ENCODE assay signal across 8 cellular contexts in genomic region chr11:57667065-57667714, GRCh38. TPM values are rescaled to one million over a fixed set of nuclear protein-coding genes. Genes with fewer than 3 reads are reported as not detected.
DNase-seq lines count a peak whose midpoint lies in the region; ATAC-seq lines count a peak whose summit lies in the region.

No MANE protein-coding gene starts in this region.

- H3K27ac Mint-ChIP-seq in effector memory CD8-positive, alpha-beta T cell = peak overlapping the region; percentile 98 to 99
- H3K27ac Mint-ChIP-seq in memory B cell = peak overlapping the region; percentile 99

- H3K4me1 Mint-ChIP-seq in effector memory CD8-positive, alpha-beta T cell (ENCODE audit: low read depth in 2 of 2) = peaks cover 32 to 34% of the 10 kb centered on the region in 2 donors
- H3K4me1 Mint-ChIP-seq in memory B cell = peaks cover 22% of the 10 kb centered on the region

- ATAC-seq in GM21360 (IDR thresholded peaks at IDR 0.05; ENCODE audit: unreplicated experiment) (peak; percentile 57), memory B cell (ENCODE audit: low read depth) (peak; percentile 61)
- peak; percentile 67 for ATAC-seq in effector memory CD8-positive, alpha-beta T cell (replicated peaks)

- peaks cover 41% of the 10 kb centered on the region for H3K36me3 Mint-ChIP-seq in effector memory CD8-positive, alpha-beta T cell (ENCODE audit: insufficient read depth)
- H3K36me3 Mint-ChIP-seq in memory B cell = peaks cover 4% of the 10 kb centered on the region

- peak; percentile 97 for DNase-seq in COLO829 (ENCODE audit: low spot score)
- peak; percentile 99 for DNase-seq in HT-29 (ENCODE audit: low spot score)
- DNase-seq in NK-92 treated with Interleukin-12 subunit alpha and Interleukin-12 subunit beta, amount 100 ng/mL, for 24 hours (lab: John Stamatoyannopoulos, UW) = peak; percentile 91
- DNase-seq in activated CD8-positive, alpha-beta memory T cell treated with anti-CD3 and anti-CD28 coated beads for 48 hours (ENCODE audit: low read depth in 2 of 3, low spot score in 2 of 3) = peak in 2 of 3 experiments; percentile 61 to 73
- peak in 2 of 3 experiments; percentile 86 to 91 for DNase-seq in effector memory CD8-positive, alpha-beta T cell
- peak; percentile 76 to 90 for DNase-seq in memory B cell (ENCODE audit: low spot score in 2 of 2)
- DNase-seq in stimulated activated CD8-positive, alpha-beta memory T cell treated with anti-CD3 and anti-CD28 coated beads, Interleukin-12 subunit alpha, Interleukin-12 subunit beta, amount 100 ng/mL, for 1 hour (ENCODE audit: low read depth) = peak; percentile 87

- no peaks in the 10 kb centered on the region for H3K27me3 Mint-ChIP-seq in effector memory CD8-positive, alpha-beta T cell
- H3K27me3 Mint-ChIP-seq in memory B cell = no peaks in the 10 kb centered on the region

- peak overlapping the region; percentile 98 to 99 for H3K4me3 Mint-ChIP-seq in effector memory CD8-positive, alpha-beta T cell
- peak overlapping the region; percentile 98 for H3K4me3 Mint-ChIP-seq in memory B cell

- no peaks in the 10 kb centered on the region for H3K9me3 Mint-ChIP-seq in effector memory CD8-positive, alpha-beta T cell
- no peaks in the 10 kb centered on the region for H3K9me3 Mint-ChIP-seq in memory B cell

RNA-seq across cellular contexts. Expression of gene ZDHHC5, which starts 0.7 kb away (rescaled TPM):
- 63.0 and 65.9 TPM in 2 replicates for total RNA-seq in HT-29 (2014; rRNA removed; shearing (Covaris generic))

RNA-seq across cellular contexts. Expression of gene CLP1, which starts 9.6 kb away (rescaled TPM):
- 19.1 and 19.8 TPM in 2 replicates for total RNA-seq in HT-29 (2014; rRNA removed; shearing (Covaris generic))

RNA-seq across cellular contexts. Expression of gene YPEL4, which starts 17.5 kb away (rescaled TPM):
- total RNA-seq in HT-29 (2014; rRNA removed; shearing (Covaris generic)) = not detected in 2 replicates

RNA-seq across cellular contexts. Expression of gene MED19, which starts 44.8 kb away (rescaled TPM):
- 28.9 and 35.0 TPM in 2 replicates for total RNA-seq in HT-29 (2014; rRNA removed; shearing (Covaris generic))

RNA-seq across cellular contexts. Expression of gene TMX2, which starts 45.2 kb away (rescaled TPM):
- 148 and 150 TPM in 2 replicates for total RNA-seq in HT-29 (2014; rRNA removed; shearing (Covaris generic))

Comparison
In these comparisons a context has a peak if more than half of its experiments do, and no peak if none do; other contexts are left out.
1. Peak in every context shown above with its lines: DNase-seq and ATAC-seq.